ENCODE assay signal across 10 cellular contexts in the genomic region with DNA sequence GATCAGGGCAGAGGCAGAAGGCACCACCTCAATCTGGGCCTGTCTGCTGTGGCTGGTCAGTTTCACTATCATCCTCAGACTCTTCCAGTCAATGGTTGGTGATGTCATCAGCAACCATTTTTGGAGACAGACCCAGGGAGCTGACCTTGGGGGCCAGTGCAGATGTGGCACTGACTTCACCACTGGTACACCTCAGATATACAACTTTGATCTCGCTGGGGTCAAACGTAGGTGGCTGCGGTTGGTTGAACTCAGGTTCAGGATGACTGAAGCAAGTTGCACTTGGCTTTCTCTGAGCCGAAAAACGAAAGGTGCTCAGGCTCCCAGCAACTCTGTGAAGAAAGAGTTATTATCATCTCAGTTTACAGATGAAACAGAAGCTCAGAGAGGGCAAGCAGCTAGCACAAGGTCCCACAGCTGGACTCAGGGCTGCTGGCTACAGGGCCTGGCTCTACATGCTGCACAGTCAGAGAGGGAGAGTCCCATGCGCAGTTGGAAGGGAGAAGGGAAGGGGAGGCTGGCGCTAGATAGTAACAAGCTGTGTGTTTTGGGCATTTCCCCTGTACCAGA.
DNase-seq lines count a peak whose midpoint lies in the region; ATAC-seq and TF ChIP-seq lines count a peak whose summit lies in the region.
"Had no signal": no experiment of that assay in that cellular context is flagged by ENCODE, and none has a peak within 500 bp of the region (broad histone marks: within the 10 kb centered on the region; RNA-seq: fewer than 3 reads in every experiment).

No MANE protein-coding gene starts in this region.

- H3K27ac ChIP-seq in SU-DHL-6 (ENCODE audit: low read depth, low read length): no peak overlapping the region
- H3K27ac ChIP-seq: skin epidermis had no signal

- no peaks in the 10 kb centered on the region for H4K20me1 ChIP-seq in SU-DHL-6 (ENCODE audit: low read depth, low read length)

- no peaks in the 10 kb centered on the region for H3K9me3 ChIP-seq in SU-DHL-6 (ENCODE audit: insufficient read depth, low read length)

- no peak overlapping the region for H3K4me3 ChIP-seq in SU-DHL-6 (ENCODE audit: insufficient read depth, low read length, poor library complexity, severe bottlenecking)
- H3K4me3 ChIP-seq: skin epidermis had no signal

- DNase-seq in GM10248 (ENCODE audit: extremely low spot score): peak; percentile 86
- no peak for DNase-seq in anterior cingulate cortex (lab: John Stamatoyannopoulos, UW)
- no peak for DNase-seq in MV-4-11 (lab: John Stamatoyannopoulos, UW)
- no peak for DNase-seq in NCI-H1417 (lab: John Stamatoyannopoulos, UW)
- DNase-seq in HuH-7.5 (ENCODE audit: low spot score): no peak
- DNase-seq: CD4-positive, CD25-positive, alpha-beta regulatory T cell had no signal

- H3K36me3 ChIP-seq in SU-DHL-6 (ENCODE audit: low read length): no peaks in the 10 kb centered on the region

- no peaks in the 10 kb centered on the region for H3F3A ChIP-seq in SU-DHL-6 (ENCODE audit: insufficient read depth)

- no peaks in the 10 kb centered on the region for H3K79me2 ChIP-seq in SU-DHL-6 (ENCODE audit: insufficient read depth, low read length)

- no peaks in the 10 kb centered on the region for H3K27me3 ChIP-seq in SU-DHL-6 (ENCODE audit: low read length)

- H3K4me2 ChIP-seq in SU-DHL-6 (ENCODE audit: low read depth, low read length, poor library complexity, severe bottlenecking): peak overlapping the region; percentile 6

- no peak overlapping the region for H3K9ac ChIP-seq in SU-DHL-6 (ENCODE audit: low read length)

- POLR2A ChIA-PET in GM10248 (lab: Yijun Ruan, JAX): interaction anchor here (0.9 to 2.0 kb wide), 6 partner anchors 9 to 49 kb away, joined by 3 to 12 read pairs (median 5); a partner anchor contains a TSS

- peak; percentile 97 for ATAC-seq in GM19372 (IDR thresholded peaks at IDR 0.05; ENCODE audit: low read depth, unreplicated experiment)
- peak; percentile 94 for ATAC-seq in HG02973 (IDR thresholded peaks at IDR 0.05; ENCODE audit: unreplicated experiment)

- H3K9me2 ChIP-seq in SU-DHL-6 (replicated peaks; ENCODE audit: insufficient read depth, low read length): no peaks in the 10 kb centered on the region

- no peak for TF ChIP-seq CTCF in GM10248 (IDR thresholded peaks at IDR 0.05; ENCODE audit: control extremely low read depth, extremely low read depth, low read depth, missing control alignments)
- TF ChIP-seq CTCF in SU-DHL-6 (IDR thresholded peaks at IDR 0.05; ENCODE audit: insufficient read depth, low read length, poor library complexity, severe bottlenecking): no peak

- CTCF ChIA-PET in GM10248 (lab: Yijun Ruan, JAX): interaction anchor here (1.0 to 4.2 kb wide), 12 partner anchors 10 to 232 kb away, joined by 3 to 35 read pairs (median 4); no protein-coding TSS in a partner anchor

- no peak overlapping the region for H2AFZ ChIP-seq in SU-DHL-6 (ENCODE audit: low read depth, low read length, severe bottlenecking)
